In the genomic region with DNA sequence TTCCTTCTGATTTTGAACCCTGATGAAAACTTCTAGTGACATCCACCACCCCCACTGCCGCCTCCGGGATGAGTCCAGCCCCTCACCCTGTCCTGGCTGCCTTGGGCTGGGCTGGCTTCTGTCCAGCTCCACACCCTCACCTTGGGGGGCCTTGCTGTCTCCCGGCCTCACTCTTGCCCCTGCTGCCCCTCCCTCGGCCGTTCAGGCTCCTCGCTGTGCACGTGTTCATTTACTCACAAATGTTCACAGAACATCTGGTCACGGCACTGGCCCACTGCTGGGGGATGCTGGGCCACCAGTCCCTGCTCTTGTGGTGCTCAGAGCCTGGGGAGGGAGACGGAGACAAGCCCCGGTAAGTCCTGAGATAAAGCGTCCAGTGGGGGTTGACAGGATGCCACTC, we compare ENCODE assay signal across 22 cellular contexts. TPM values are rescaled to one million over a fixed set of nuclear protein-coding genes. Genes with fewer than 3 reads are reported as not detected.
DNase-seq lines count a peak whose midpoint lies in the region; ATAC-seq and TF ChIP-seq lines count a peak whose summit lies in the region.
"Had no signal": no experiment of that assay in that cellular context is flagged by ENCODE, and none has a peak within 500 bp of the region (broad histone marks: within the 10 kb centered on the region; RNA-seq: fewer than 3 reads in every experiment).

No MANE protein-coding gene starts in this region.

- H3K4me2 ChIP-seq in DND-41 (ENCODE audit: insufficient read depth, low read length) (no peak overlapping the region), hepatocyte (peak overlapping the region; percentile 45)
- H3K4me2 ChIP-seq: KMS-11, PC-9 had no signal

- H3K4me1 Mint-ChIP-seq in activated CD8-positive, alpha-beta T cell treated with anti-CD3 and anti-CD28 coated beads, Interleukin-2, amount 10 ng/mL, durations not matched to agents 7 days and 5 days (ENCODE audit: low read depth): peaks cover 39% of the 10 kb centered on the region

- 0 out of 2 replicates have a peak, but pooled peaks cover 3% of the 10 kb centered on the region for H4K20me1 ChIP-seq in DND-41 (ENCODE audit: insufficient read depth, low read length)
- H4K20me1 ChIP-seq in hepatocyte (ENCODE audit: insufficient read depth, poor library complexity, severe bottlenecking): no peaks in the 10 kb centered on the region

- H3K4me3 ChIP-seq in DND-41 (ENCODE audit: low read depth in 1 of 2, low read length in 2 of 2): no peak overlapping the region
- H3K4me3 ChIP-seq in hepatocyte: no peak overlapping the region
- H3K4me3 ChIP-seq in mucosa of stomach (ENCODE audit: low read length): no peak overlapping the region
- H3K4me3 ChIP-seq: PC-9 had no signal

- H3K27ac ChIP-seq in 22Rv1 (peak overlapping the region; percentile 68), DND-41 (ENCODE audit: low read length) (peak overlapping the region; percentile 38), hepatocyte (peak overlapping the region; percentile 57)
- H3K27ac ChIP-seq: HL-60, KMS-11, PC-9 had no signal

- H3K27ac Mint-ChIP-seq in activated CD8-positive, alpha-beta T cell treated with anti-CD3 and anti-CD28 coated beads, Interleukin-2, amount 10 ng/mL, durations not matched to agents 7 days and 5 days: no peak overlapping the region
- H3K27ac Mint-ChIP-seq: CD8-positive, alpha-beta T cell; IgD-negative memory B cell had no signal

- peaks cover 3% of the 10 kb centered on the region for H3K27me3 Mint-ChIP-seq in activated CD8-positive, alpha-beta T cell treated with anti-CD3 and anti-CD28 coated beads, Interleukin-2, amount 10 ng/mL, durations not matched to agents 7 days and 5 days (ENCODE audit: low read depth)
- H3K27me3 Mint-ChIP-seq: IgD-negative memory B cell had no signal

- H2AFZ ChIP-seq in DND-41 (ENCODE audit: low read depth, low read length) (no peak overlapping the region), hepatocyte (no peak overlapping the region)
- H2AFZ ChIP-seq: PC-9 had no signal

- TF ChIP-seq CTCF in 22Rv1 (IDR thresholded peaks at IDR 0.05) (no peak), DND-41 (IDR thresholded peaks at IDR 0.05; ENCODE audit: borderline replicate concordance, extremely low read depth, low read length, poor library complexity, severe bottlenecking) (no peak), hepatocyte (IDR thresholded peaks at IDR 0.05; ENCODE audit: poor library complexity) (no peak)

- no peak overlapping the region for H3K4me3 Mint-ChIP-seq in activated CD8-positive, alpha-beta T cell treated with anti-CD3 and anti-CD28 coated beads, Interleukin-2, amount 10 ng/mL, durations not matched to agents 7 days and 5 days
- H3K4me3 Mint-ChIP-seq: CD8-positive, alpha-beta T cell; IgD-negative memory B cell had no signal

- no peaks in the 10 kb centered on the region for H3K9me2 ChIP-seq in hepatocyte (replicated peaks; ENCODE audit: insufficient read depth)

- ATAC-seq in DND-41 (ENCODE audit: insufficient read depth, low read depth) (no peak), HG03432 (IDR thresholded peaks at IDR 0.05; ENCODE audit: unreplicated experiment) (no peak), HG03196 (IDR thresholded peaks at IDR 0.05; ENCODE audit: unreplicated experiment) (no peak)
- no peak for ATAC-seq in activated CD8-positive, alpha-beta T cell treated with anti-CD3 and anti-CD28 coated beads, Interleukin-2, amount 10 ng/mL, durations not matched to agents 7 days and 5 days
- ATAC-seq: CD8-positive, alpha-beta T cell had no signal

- CTCF ChIA-PET in activated CD8-positive, alpha-beta T cell treated with anti-CD3 and anti-CD28 coated beads, Interleukin-2, amount 10 ng/mL, durations not matched to agents 7 days and 5 days (lab: Charles Lee): no interaction called here

- 65% methylated on average over 11 of the region's 11 CpGs for WGBS in hepatocyte (ENCODE audit: low lambda C conversion rate, missing lambda C conversion rate)

- no peaks in the 10 kb centered on the region for H3K9me3 Mint-ChIP-seq in activated CD8-positive, alpha-beta T cell treated with anti-CD3 and anti-CD28 coated beads, Interleukin-2, amount 10 ng/mL, durations not matched to agents 7 days and 5 days (ENCODE audit: insufficient read depth)
- H3K9me3 Mint-ChIP-seq: CD8-positive, alpha-beta T cell; IgD-negative memory B cell had no signal

- H3K4me1 ChIP-seq in DND-41 (ENCODE audit: insufficient read depth, low read length): peaks cover 80% of the 10 kb centered on the region
- H3K4me1 ChIP-seq in hepatocyte (ENCODE audit: insufficient read depth): peaks cover 9% of the 10 kb centered on the region
- H3K4me1 ChIP-seq in mucosa of stomach (ENCODE audit: control insufficient read depth, insufficient read depth, low read length): peaks cover 19% of the 10 kb centered on the region

- H3K9ac ChIP-seq in DND-41 (ENCODE audit: low read depth, low read length) (no peak overlapping the region), mucosa of stomach (ENCODE audit: low read length) (peak overlapping the region; percentile 53)
- H3K9ac ChIP-seq: KMS-11 had no signal

- H3K9me3 ChIP-seq in DND-41 (ENCODE audit: insufficient read depth, low read length, severe bottlenecking): no peaks in the 10 kb centered on the region
- no peaks in the 10 kb centered on the region for H3K9me3 ChIP-seq in hepatocyte (ENCODE audit: low read depth)
- H3K9me3 ChIP-seq in mucosa of stomach (ENCODE audit: control insufficient read depth, low read length): no peaks in the 10 kb centered on the region

- H3K27me3 ChIP-seq in DND-41 (ENCODE audit: insufficient read depth, low read length, poor library complexity) (no peaks in the 10 kb centered on the region), hepatocyte (no peaks in the 10 kb centered on the region), mucosa of stomach (ENCODE audit: control insufficient read depth, insufficient read depth, low read length) (no peaks in the 10 kb centered on the region)

- no peak for DNase-seq in DND-41
- DNase-seq in hepatocyte (ENCODE audit: low spot score): no peak
- DNase-seq in activated CD8-positive, alpha-beta T cell treated with anti-CD3 and anti-CD28 coated beads, Interleukin-2, amount 10 ng/mL, durations not matched to agents 7 days and 5 days: no peak
- DNase-seq in putamen (ENCODE audit: low spot score): no peak
- DNase-seq: CD8-positive, alpha-beta T cell; DMS 273 treated with DMSO at 0.1 percent for 48 hours; DMS79; GF-D8; HCEC 1CT; NCI-H1048; NCI-H1694; NCI-H526 treated with DMSO at 0.1 percent for 48 hours; PC-9; RPMI8226; SHP77 had no signal

- peaks cover 96% of the 10 kb centered on the region for H3K36me3 ChIP-seq in DND-41 (ENCODE audit: insufficient read depth, low read length)
- H3K36me3 ChIP-seq in hepatocyte (replicated peaks; ENCODE audit: insufficient read depth, low read depth): no peaks in the 10 kb centered on the region
- H3K36me3 ChIP-seq in mucosa of stomach (ENCODE audit: control insufficient read depth, insufficient read depth, low read length): peaks cover 4% of the 10 kb centered on the region

- H3K79me2 ChIP-seq in DND-41 (ENCODE audit: insufficient read depth, low read length): peaks cover 87% of the 10 kb centered on the region
- H3K79me2 ChIP-seq in hepatocyte: peaks cover 3% of the 10 kb centered on the region

- POLR2A ChIA-PET in activated CD8-positive, alpha-beta T cell treated with anti-CD3 and anti-CD28 coated beads, Interleukin-2, amount 10 ng/mL, durations not matched to agents 7 days and 5 days (lab: Charles Lee): no interaction called here

- H3K36me3 Mint-ChIP-seq in activated CD8-positive, alpha-beta T cell treated with anti-CD3 and anti-CD28 coated beads, Interleukin-2, amount 10 ng/mL, durations not matched to agents 7 days and 5 days (ENCODE audit: low read depth): peaks cover 82% of the 10 kb centered on the region

RNA-seq across cellular contexts. Expression of gene PRMT7, which starts 40.6 kb away (rescaled TPM):
- total RNA-seq in hepatocyte: 41.1 and 41.9 TPM in 2 replicates
- polyA plus RNA-seq in hepatocyte: 31.0 and 43.6 TPM in 2 replicates
- 10 to 100 TPM; 70.4 to 73.2 TPM for total RNA-seq in activated CD8-positive, alpha-beta T cell treated with anti-CD3 and anti-CD28 coated beads, Interleukin-2, amount 10 ng/mL, durations not matched to agents 7 days and 5 days

RNA-seq across cellular contexts. Expression of gene SLC7A6OS, which starts 40.7 kb away (rescaled TPM):
- total RNA-seq in hepatocyte: 8.8 and 13.0 TPM in 2 replicates
- 13.7 and 18.9 TPM in 2 replicates for polyA plus RNA-seq in hepatocyte
- total RNA-seq in activated CD8-positive, alpha-beta T cell treated with anti-CD3 and anti-CD28 coated beads, Interleukin-2, amount 10 ng/mL, durations not matched to agents 7 days and 5 days: 10 to 100 TPM; 26.3 to 30.7 TPM
